In the genomic region with DNA sequence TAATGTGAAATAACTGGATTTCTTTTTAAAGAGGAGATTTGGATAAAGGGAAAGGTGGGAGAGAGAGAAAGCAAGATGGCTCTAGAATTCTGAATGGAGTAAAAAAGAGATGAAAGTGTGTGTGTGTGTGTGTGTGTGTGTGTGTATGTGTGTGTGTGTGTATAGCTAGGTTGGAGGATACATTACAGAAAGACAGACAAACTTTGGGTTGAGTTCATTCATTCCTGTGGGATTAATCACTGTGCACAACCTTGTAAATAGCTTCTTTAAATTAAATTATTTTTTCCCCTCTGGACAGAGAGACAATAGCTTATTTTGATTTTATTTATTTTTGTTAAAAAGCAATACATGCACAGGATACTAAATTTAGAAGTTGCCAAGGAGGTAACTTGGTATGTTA, we compare ENCODE assay signal across 30 cellular contexts. TPM values are rescaled to one million over a fixed set of nuclear protein-coding genes. Genes with fewer than 3 reads are reported as not detected.
DNase-seq lines count a peak whose midpoint lies in the region; ATAC-seq and TF ChIP-seq lines count a peak whose summit lies in the region.
"Had no signal": no experiment of that assay in that cellular context is flagged by ENCODE, and none has a peak within 500 bp of the region (broad histone marks: within the 10 kb centered on the region; RNA-seq: fewer than 3 reads in every experiment).

No MANE protein-coding gene starts in this region.

- no peak overlapping the region for H3K14ac ChIP-seq in IMR-90 (replicated peaks; ENCODE audit: low read depth, low read length)

- H3K4me3 ChIP-seq in IMR-90 (ENCODE audit: insufficient read depth, low read depth, low read length): no peak overlapping the region
- no peak overlapping the region for H3K4me3 ChIP-seq in foreskin fibroblast (ENCODE audit: low read depth in 1 of 2, low read length in 2 of 2)
- H3K4me3 ChIP-seq: PC-9, prostate gland, transverse colon had no signal

- H3K4me3 Mint-ChIP-seq in activated naive CD4-positive, alpha-beta T cell treated with anti-CD3 and anti-CD28 coated beads for 36 hours: no peak overlapping the region
- no peak overlapping the region for H3K4me3 Mint-ChIP-seq in mesothelial cell of epicardium
- H3K4me3 Mint-ChIP-seq: activated CD4-positive, alpha-beta memory T cell treated with anti-CD3 and anti-CD28 coated beads for 36 hours; activated T-cell treated with anti-CD3 and anti-CD28 coated beads, Interleukin-2, amount 50 U/mL, for 72 hours; brain; CD8-positive, alpha-beta T cell; naive B cell had no signal

- H3K9me1 ChIP-seq in IMR-90 (ENCODE audit: insufficient read depth, low read length): no peaks in the 10 kb centered on the region

- H2BK120ac ChIP-seq in IMR-90 (ENCODE audit: low read depth, low read length): no peak overlapping the region

- intact Hi-C loops in IMR-90 (cut with micrococcal nuclease): no loop called here
- intact Hi-C loops in activated naive CD4-positive, alpha-beta T cell treated with anti-CD3 and anti-CD28 coated beads for 36 hours (cut with micrococcal nuclease): no loop called here

- no peak overlapping the region for H2AK9ac ChIP-seq in IMR-90 (replicated peaks; ENCODE audit: low read depth, low read length, poor library complexity)

- no peak overlapping the region for H3K56ac ChIP-seq in IMR-90 (ENCODE audit: extremely low read depth, insufficient read depth, low read length)

- DNase-seq in Daoy (ENCODE audit: low read depth) (peak; percentile 20), IMR-90 (peak; percentile 35), astrocyte of the hippocampus (ENCODE audit: low read depth, low spot score) (peak; percentile 30), foreskin fibroblast (peak; percentile 42 to 63), T1000 (lab: John Stamatoyannopoulos, UW) (no peak), mesothelial cell of epicardium (ENCODE audit: low spot score in 2 of 2, unreplicated experiment in 2 of 2) (no peak), SK-N-DZ (ENCODE audit: low spot score) (no peak)
- no peak for DNase-seq in activated naive CD4-positive, alpha-beta T cell treated with anti-CD3 and anti-CD28 coated beads for 36 hours
- DNase-seq: activated CD4-positive, alpha-beta memory T cell treated with anti-CD3 and anti-CD28 coated beads for 36 hours; activated CD4-positive, alpha-beta T cell treated with anti-CD3 and anti-CD28 coated beads for 1 hour; activated naive CD4-positive, alpha-beta T cell; activated T-cell treated with anti-CD3 and anti-CD28 coated beads, Interleukin-2, amount 50 U/mL, for 72 hours; BE2C; CD8-positive, alpha-beta T cell; glutamatergic neuron; GOT3; KG1; kidney; midbrain; naive B cell; NCI-H1930; nucleus accumbens; PC-9; stimulated activated CD4-positive, alpha-beta T cell treated with anti-CD3 and anti-CD28 coated beads, Interleukin-4, amount 100 ng/mL, for 24 hours; T-helper 2 cell; transverse colon had no signal

- H4K20me1 ChIP-seq in IMR-90 (ENCODE audit: insufficient read depth, low read length): no peaks in the 10 kb centered on the region

- H3K9me3 Mint-ChIP-seq in activated naive CD4-positive, alpha-beta T cell treated with anti-CD3 and anti-CD28 coated beads for 36 hours: no peaks in the 10 kb centered on the region
- no peaks in the 10 kb centered on the region for H3K9me3 Mint-ChIP-seq in mesothelial cell of epicardium
- H3K9me3 Mint-ChIP-seq: activated CD4-positive, alpha-beta memory T cell treated with anti-CD3 and anti-CD28 coated beads for 36 hours; activated T-cell treated with anti-CD3 and anti-CD28 coated beads, Interleukin-2, amount 50 U/mL, for 72 hours; CD8-positive, alpha-beta T cell; naive B cell had no signal

- H3K23ac ChIP-seq in IMR-90 (ENCODE audit: low read depth, low read length): no peak overlapping the region

- no peak for TF ChIP-seq CTCF in IMR-90 (conservative IDR thresholded peaks at IDR 0.05; ENCODE audit: low read depth, low read length)
- no peak for TF ChIP-seq CTCF in foreskin fibroblast (IDR thresholded peaks at IDR 0.05; ENCODE audit: low read depth, low read length)
- TF ChIP-seq CTCF in mesothelial cell of epicardium (IDR thresholded peaks at IDR 0.05; ENCODE audit: unreplicated experiment): no peak

- H2AFZ ChIP-seq in IMR-90 (replicated peaks; ENCODE audit: low read length, poor library complexity): no peak overlapping the region
- H2AFZ ChIP-seq: PC-9 had no signal

- H3K18ac ChIP-seq in IMR-90 (ENCODE audit: low read depth, low read length): no peak overlapping the region

- no peaks in the 10 kb centered on the region for H3K4me1 Mint-ChIP-seq in activated naive CD4-positive, alpha-beta T cell treated with anti-CD3 and anti-CD28 coated beads for 36 hours (ENCODE audit: low read depth)
- peaks cover 26% of the 10 kb centered on the region for H3K4me1 Mint-ChIP-seq in mesothelial cell of epicardium
- H3K4me1 Mint-ChIP-seq: naive B cell had no signal

- no peak overlapping the region for H2AK5ac ChIP-seq in IMR-90 (ENCODE audit: low read depth, low read length)

- no peak for ATAC-seq in IMR-90 (ENCODE audit: low read depth)
- ATAC-seq: activated T-cell treated with anti-CD3 and anti-CD28 coated beads, Interleukin-2, amount 50 U/mL, for 72 hours; CD8-positive, alpha-beta T cell; Right ventricle myocardium inferior had no signal

- no peak overlapping the region for H4K91ac ChIP-seq in IMR-90 (ENCODE audit: insufficient read depth, low read depth, low read length)

- no peaks in the 10 kb centered on the region for H3K9me3 ChIP-seq in IMR-90 (ENCODE audit: control insufficient read depth, insufficient read depth, low read length)
- H3K9me3 ChIP-seq: BE2C, prostate gland, transverse colon had no signal

- no peak overlapping the region for H4K5ac ChIP-seq in IMR-90 (ENCODE audit: low read depth, low read length)

- H3K79me1 ChIP-seq in IMR-90 (ENCODE audit: low read depth in 1 of 2, low read length in 2 of 2): no peaks in the 10 kb centered on the region

- H3K36me3 ChIP-seq in IMR-90 (ENCODE audit: control insufficient read depth, insufficient read depth, low read length): no peaks in the 10 kb centered on the region
- H3K36me3 ChIP-seq: BE2C, prostate gland, transverse colon had no signal

- POLR2A ChIA-PET in IMR-90 (lab: Charles Lee; ENCODE audit: unreplicated experiment): no interaction called here

- peaks cover 3% of the 10 kb centered on the region; the same call in 1 of the 2 replicates for H3K27me3 ChIP-seq in IMR-90 (ENCODE audit: control insufficient read depth, insufficient read depth, low read length)
- H3K27me3 ChIP-seq: transverse colon had no signal

- no peak overlapping the region for H3K4ac ChIP-seq in IMR-90 (ENCODE audit: low read depth, low read length)

- CTCF ChIA-PET in IMR-90 (lab: Yijun Ruan, JAX): interaction anchor here (0.9 kb wide), 1 partner anchor 197 kb away, joined by 5 read pairs; no protein-coding TSS in a partner anchor
- CTCF ChIA-PET in activated naive CD4-positive, alpha-beta T cell treated with anti-CD3 and anti-CD28 coated beads for 36 hours (lab: Charles Lee): interaction anchor here (0.6 to 0.7 kb wide), 3 partner anchors 15 to 1226 kb away, joined by 3 to 4 read pairs (median 3); no protein-coding TSS in a partner anchor

- H3K27ac ChIP-seq in IMR-90 (ENCODE audit: insufficient read depth, low read length): no peak overlapping the region
- H3K27ac ChIP-seq: PC-9, prostate gland, transverse colon had no signal

- no peaks in the 10 kb centered on the region for H3K4me1 ChIP-seq in IMR-90 (ENCODE audit: control insufficient read depth, insufficient read depth, low read length)
- H3K4me1 ChIP-seq: BE2C, prostate gland, transverse colon had no signal

- no peak overlapping the region for H2BK5ac ChIP-seq in IMR-90 (ENCODE audit: low read depth, low read length, poor library complexity, severe bottlenecking)

- H3K27ac Mint-ChIP-seq in activated naive CD4-positive, alpha-beta T cell treated with anti-CD3 and anti-CD28 coated beads for 36 hours: no peak overlapping the region
- H3K27ac Mint-ChIP-seq in mesothelial cell of epicardium: no peak overlapping the region
- H3K27ac Mint-ChIP-seq: activated CD4-positive, alpha-beta memory T cell treated with anti-CD3 and anti-CD28 coated beads for 36 hours; brain; CD8-positive, alpha-beta T cell; naive B cell had no signal

- BruUV-seq in IMR-90 (replicated peaks; lab: Mats Ljungman, UMichigan): no TSS peak

- no peaks in the 10 kb centered on the region for H3K36me3 Mint-ChIP-seq in activated naive CD4-positive, alpha-beta T cell treated with anti-CD3 and anti-CD28 coated beads for 36 hours (ENCODE audit: low read depth)
- no peaks in the 10 kb centered on the region for H3K36me3 Mint-ChIP-seq in mesothelial cell of epicardium
- H3K36me3 Mint-ChIP-seq: activated CD4-positive, alpha-beta memory T cell treated with anti-CD3 and anti-CD28 coated beads for 36 hours; brain; CD8-positive, alpha-beta T cell; naive B cell had no signal

- H2BK15ac ChIP-seq in IMR-90 (ENCODE audit: low read depth, low read length): no peak overlapping the region

- TF ChIP-seq RAD21 in IMR-90 (IDR thresholded peaks at IDR 0.05; ENCODE audit: low read length): no peak

- H4K8ac ChIP-seq in IMR-90 (ENCODE audit: low read depth in 2 of 2, low read length in 2 of 2): no peak overlapping the region

- peaks cover 6% of the 10 kb centered on the region for H3K27me3 Mint-ChIP-seq in activated naive CD4-positive, alpha-beta T cell treated with anti-CD3 and anti-CD28 coated beads for 36 hours (ENCODE audit: low read depth)
- H3K27me3 Mint-ChIP-seq in mesothelial cell of epicardium (ENCODE audit: low read depth): no peaks in the 10 kb centered on the region
- H3K27me3 Mint-ChIP-seq: activated CD4-positive, alpha-beta memory T cell treated with anti-CD3 and anti-CD28 coated beads for 36 hours; brain had no signal

- H3K9ac ChIP-seq in IMR-90 (ENCODE audit: low read depth, low read length): no peak overlapping the region

- no peak for TF ChIP-seq POLR2A in IMR-90 (IDR thresholded peaks at IDR 0.05; ENCODE audit: low read depth, low read length)

- dilution Hi-C loops in IMR-90 (cut with HindIII; ENCODE audit: low sequenced_read_pairs, unreplicated experiment): no loop called here

- no peak overlapping the region for H2BK20ac ChIP-seq in IMR-90 (ENCODE audit: low read depth, low read length)

- H3K4me2 ChIP-seq in IMR-90 (ENCODE audit: low read depth, low read length): no peak overlapping the region
- H3K4me2 ChIP-seq: PC-9 had no signal

- in situ Hi-C loops in IMR-90 (cut with MboI; ENCODE audit: low sequenced_read_pairs): loop anchor here (25.0 kb wide), 1 partner anchor 1206 kb away; no protein-coding TSS in a partner anchor

RNA-seq across cellular contexts. Expression of a gene that starts 7.5 kb away (rescaled TPM):
- 0.06 TPM in 1 of 2 replicates, not detected in the other for total RNA-seq in Daoy (2014; rRNA removed; shearing (Covaris generic))
- total RNA-seq in IMR-90 (2012; rRNA removed) (not detected in 2 replicates), mesothelial cell of epicardium (0.07 to 0.29 TPM (median 0.09 TPM) in 3 replicates)
- not detected in 2 replicates for polyA plus RNA-seq in IMR-90 (2012; rRNA removed)
- not detected in 2 replicates for polyA plus RNA-seq in IMR-90 (2012; cell fraction: cytosol; rRNA removed)
- not detected in 2 replicates for polyA plus RNA-seq in IMR-90 (2012; cell fraction: nucleus; rRNA removed; ENCODE audit: low replicate concordance)
- total RNA-seq in activated naive CD4-positive, alpha-beta T cell treated with anti-CD3 and anti-CD28 coated beads for 36 hours: not detected
- 0.08 and 0.12 TPM in 2 replicates for polyA plus RNA-seq in SK-N-DZ (2014; cell fraction: cytosol; rRNA removed)
- polyA plus RNA-seq in SK-N-DZ (2014; cell fraction: nucleus; rRNA removed): 0.05 TPM in 2 replicates
- total RNA-seq: activated CD4-positive, alpha-beta memory T cell treated with anti-CD3 and anti-CD28 coated beads for 36 hours; activated T-cell treated with anti-CD3 and anti-CD28 coated beads, Interleukin-2, amount 50 U/mL, for 72 hours; CD8-positive, alpha-beta T cell; chondrocyte; kidney; PC-9; transverse colon had no signal

RNA-seq across cellular contexts. Expression of a gene that starts 58.4 kb away (rescaled TPM):
- total RNA-seq in Daoy (2014; rRNA removed; shearing (Covaris generic)): 44.2 and 52.6 TPM in 2 replicates
- total RNA-seq in IMR-90 (2012; rRNA removed) (36.2 and 49.7 TPM in 2 replicates), mesothelial cell of epicardium (113 to 115 TPM (median 114 TPM) in 3 replicates)
- polyA plus RNA-seq in IMR-90 (2012; rRNA removed): 52.3 and 65.7 TPM in 2 replicates
- polyA plus RNA-seq in IMR-90 (2012; cell fraction: cytosol; rRNA removed): 20.8 and 27.6 TPM in 2 replicates
- polyA plus RNA-seq in IMR-90 (2012; cell fraction: nucleus; rRNA removed; ENCODE audit: low replicate concordance): 23.0 and 92.4 TPM in 2 replicates
- total RNA-seq in activated naive CD4-positive, alpha-beta T cell treated with anti-CD3 and anti-CD28 coated beads for 36 hours: 1 to 10 TPM; 3.8 to 3.9 TPM
- 11.8 and 13.3 TPM in 2 replicates for polyA plus RNA-seq in SK-N-DZ (2014; cell fraction: cytosol; rRNA removed)
- polyA plus RNA-seq in SK-N-DZ (2014; cell fraction: nucleus; rRNA removed): 27.6 and 31.9 TPM in 2 replicates

Comparison
In these comparisons a context has a peak if more than half of its experiments do, and no peak if none do; other contexts are left out.
1. DNase-seq: peak in Daoy (single experiment), IMR-90 (single experiment), astrocyte of the hippocampus (single experiment) and foreskin fibroblast (2 of 2); none in T1000 (single experiment), activated naive CD4-positive, alpha-beta T cell treated with anti-CD3 and anti-CD28 coated beads for 36 hours (single experiment), mesothelial cell of epicardium (0 of 2) and SK-N-DZ (single experiment).